In genomic region chr7:47640215-47640739, GRCh38 we compare ENCODE assay signal across 14 cellular contexts. TPM values are rescaled to one million over a fixed set of nuclear protein-coding genes. Genes with fewer than 3 reads are reported as not detected.
DNase-seq lines count a peak whose midpoint lies in the region; ATAC-seq and TF ChIP-seq lines count a peak whose summit lies in the region.
"Had no signal": no experiment of that assay in that cellular context is flagged by ENCODE, and none has a peak within 500 bp of the region (broad histone marks: within the 10 kb centered on the region; RNA-seq: fewer than 3 reads in every experiment).

No MANE protein-coding gene starts in this region.

- H3F3A ChIP-seq in OCI-LY1 (ENCODE audit: insufficient read depth, low read length) (no peaks in the 10 kb centered on the region), neural progenitor cell (ENCODE audit: low read depth) (peaks cover 17% of the 10 kb centered on the region)

- no peaks in the 10 kb centered on the region for H3K9me2 ChIP-seq in OCI-LY1 (ENCODE audit: low read depth, low read length)

- peak overlapping the region; percentile 75 for H3K27ac ChIP-seq in OCI-LY1 (ENCODE audit: low read depth, low read length, poor library complexity, severe bottlenecking)
- H3K27ac ChIP-seq in gastroesophageal sphincter = peak overlapping the region in 3 of 4 donors; percentile 47 to 71 (median 57)
- H3K27ac ChIP-seq in neural progenitor cell = peak overlapping the region; percentile 4
- H3K27ac ChIP-seq in tibial nerve = peak overlapping the region in 3 of 4 donors; percentile 8 to 66 (median 9)
- H3K27ac ChIP-seq: C4-2B, SK-N-MC had no signal

- peaks cover 60% of the 10 kb centered on the region for H3K4me1 ChIP-seq in OCI-LY1 (ENCODE audit: insufficient read depth, low read length, severe bottlenecking)
- H3K4me1 ChIP-seq in gastroesophageal sphincter = peaks cover 0 to 62% (median 19%) of the 10 kb centered on the region in 3 donors
- H3K4me1 ChIP-seq in neural progenitor cell = peaks cover 29% of the 10 kb centered on the region
- peaks cover 0 to 47% (median 18%) of the 10 kb centered on the region in 4 donors for H3K4me1 ChIP-seq in tibial nerve

- H3K36me3 Mint-ChIP-seq in neural progenitor cell = peaks cover 9% of the 10 kb centered on the region

- H3K9ac ChIP-seq in OCI-LY1 (ENCODE audit: low read length) (peak overlapping the region; percentile 2; the same call in 1 of the 2 replicates), neural progenitor cell (no peak overlapping the region)

- H3K27ac Mint-ChIP-seq in neural progenitor cell = no peak overlapping the region

- no peak overlapping the region for H3K4me3 Mint-ChIP-seq in neural progenitor cell

- H3K4me3 ChIP-seq in OCI-LY1 (ENCODE audit: low read depth, low read length, poor library complexity, severe bottlenecking) (no peak overlapping the region), gastroesophageal sphincter (no peak overlapping the region), neural progenitor cell (no peak overlapping the region), tibial nerve (no peak overlapping the region)
- H3K4me3 ChIP-seq: SK-N-MC had no signal

- no peak for TF ChIP-seq CTCF in OCI-LY1 (IDR thresholded peaks at IDR 0.05; ENCODE audit: low read length)
- TF ChIP-seq CTCF in gastroesophageal sphincter (IDR thresholded peaks at IDR 0.05) = no peak
- TF ChIP-seq CTCF in neural progenitor cell (IDR thresholded peaks at IDR 0.05) = no peak
- no peak for TF ChIP-seq CTCF in tibial nerve (IDR thresholded peaks at IDR 0.05)

- H3K36me3 ChIP-seq in OCI-LY1 (ENCODE audit: insufficient read depth, low read length) (no peaks in the 10 kb centered on the region; the same call in 1 of the 2 replicates), gastroesophageal sphincter (no peaks in the 10 kb centered on the region), neural progenitor cell (peaks cover 3% of the 10 kb centered on the region), tibial nerve (no peaks in the 10 kb centered on the region)

- no peaks in the 10 kb centered on the region for H4K20me1 ChIP-seq in OCI-LY1 (ENCODE audit: insufficient read depth, low read length)
- no peaks in the 10 kb centered on the region for H4K20me1 ChIP-seq in neural progenitor cell (ENCODE audit: low read depth)

- H3K79me2 ChIP-seq in OCI-LY1 (ENCODE audit: insufficient read depth, low read length) (no peaks in the 10 kb centered on the region), neural progenitor cell (ENCODE audit: low read depth) (no peaks in the 10 kb centered on the region)

- no peak for ATAC-seq in gastroesophageal sphincter
- ATAC-seq in GM18502 (IDR thresholded peaks at IDR 0.05; ENCODE audit: poor library complexity, unreplicated experiment) = no peak
- ATAC-seq: PC-3 had no signal

- H3K4me2 ChIP-seq in OCI-LY1 (ENCODE audit: low read length) (peak overlapping the region; percentile 3; the same call in 1 of the 2 replicates), neural progenitor cell (peak overlapping the region; percentile 59)

- H3K9me3 ChIP-seq in OCI-LY1 (ENCODE audit: low read length) (peaks cover 4% of the 10 kb centered on the region), gastroesophageal sphincter (peaks cover 0 to 3% (median 0%) of the 10 kb centered on the region in 3 donors), neural progenitor cell (ENCODE audit: low read depth) (peaks cover 12% of the 10 kb centered on the region), tibial nerve (no peaks in the 10 kb centered on the region)

- 70 to 89% methylated on average over 2 to 3 of the region's 8 CpGs for WGBS in gastroesophageal sphincter (ENCODE audit: low coverage in 1 of 2), 2 donors
- 45 to 76% methylated on average over 8 of the region's 8 CpGs for WGBS in tibial nerve, 2 donors

- peaks cover 10% of the 10 kb centered on the region for H3K27me3 Mint-ChIP-seq in neural progenitor cell (ENCODE audit: insufficient read depth, low read depth)

- H2AFZ ChIP-seq in OCI-LY1 (ENCODE audit: low read length) = no peak overlapping the region
- H2AFZ ChIP-seq in neural progenitor cell (replicated peaks) = no peak overlapping the region

- TF ChIP-seq EP300 in gastroesophageal sphincter (IDR thresholded peaks at IDR 0.05) (no peak), tibial nerve (IDR thresholded peaks at IDR 0.05) (no peak)

- DNase-seq in neural progenitor cell (ENCODE audit: low spot score) (no peak), tibial nerve (ENCODE audit: low spot score in 2 of 2) (no peak), HUDEP-2 (lab: John Stamatoyannopoulos, UW; ENCODE audit: unreplicated experiment in 76 of 76) (no peak), DMS114 treated with DMSO at 0.1 percent for 48 hours (lab: John Stamatoyannopoulos, UW; ENCODE audit: unreplicated experiment) (no peak)
- DNase-seq: COR-L47, GOT3, KG1, NCI-H1694 treated with DMSO at 0.1 percent for 48 hours, PC-3 had no signal

- peaks cover 21% of the 10 kb centered on the region for H3K9me3 Mint-ChIP-seq in neural progenitor cell

- H3K27me3 ChIP-seq in OCI-LY1 (ENCODE audit: insufficient read depth, low read length) = no peaks in the 10 kb centered on the region
- H3K27me3 ChIP-seq in gastroesophageal sphincter = no peaks in the 10 kb centered on the region
- no peaks in the 10 kb centered on the region for H3K27me3 ChIP-seq in neural progenitor cell
- H3K27me3 ChIP-seq in tibial nerve = no peaks in the 10 kb centered on the region

- no peak for TF ChIP-seq POLR2A in gastroesophageal sphincter (IDR thresholded peaks at IDR 0.05)
- no peak for TF ChIP-seq POLR2A in tibial nerve (IDR thresholded peaks at IDR 0.05)

- H3K4me1 Mint-ChIP-seq in neural progenitor cell = peaks cover 45% of the 10 kb centered on the region

RNA-seq across cellular contexts. Expression of gene TNS3, which starts 58.4 kb away (rescaled TPM):
- 10 to 100 TPM; 35.0 to 61.3 (median 45.1) TPM for total RNA-seq in gastroesophageal sphincter
- total RNA-seq in neural progenitor cell (ENCODE audit: low replicate concordance) = 15.0 and 21.8 TPM in 2 replicates
- total RNA-seq in tibial nerve = 100 to 1,000 TPM; 118 to 142 (median 133) TPM

Comparison
In these comparisons a context has a peak if more than half of its experiments do, and no peak if none do; other contexts are left out.
1. H3K27ac ChIP-seq: peak in every context shown above with its lines; median percentile 75 in OCI-LY1; 57 in gastroesophageal sphincter; 9 in tibial nerve; 4 in neural progenitor cell.